In genomic region chr3:23203651-23204111, GRCh38 we compare ENCODE assay signal across 8 cellular contexts. TPM values are rescaled to one million over a fixed set of nuclear protein-coding genes. Genes with fewer than 3 reads are reported as not detected.
DNase-seq lines count a peak whose midpoint lies in the region; ATAC-seq and TF ChIP-seq lines count a peak whose summit lies in the region.

No MANE protein-coding gene starts in this region.

- intact Hi-C loops in activated B cell treated with CpG ODN at 0.5 μM for 24 hours (cut with micrococcal nuclease): loop anchor here (1.0 to 10.0 kb wide), 9 partner anchors 18 to 1301 kb away; partner anchors contain the start of genes NKIRAS1 and RPL15
- intact Hi-C loops in transverse colon (cut with DNase I; ENCODE audit: low total_unique reads): no loop called here

- H3K27ac ChIP-seq in muscle layer of duodenum (ENCODE audit: low read length) (peak overlapping the region; percentile 45), transverse colon (peak overlapping the region; percentile 75 to 81 (median 79))

- H3K36me3 ChIP-seq in muscle layer of duodenum (ENCODE audit: control insufficient read depth in 1 of 2, insufficient read depth in 2 of 2, low read length in 2 of 2) (no peaks in the 10 kb centered on the region), transverse colon (no peaks in the 10 kb centered on the region)

- H3K27ac Mint-ChIP-seq in activated B cell treated with CpG ODN at 0.5 μM for 24 hours: peak overlapping the region; percentile 91

- CTCF ChIA-PET in activated B cell treated with CpG ODN at 0.5 μM for 24 hours (lab: Charles Lee): no interaction called here

- WGBS in transverse colon (ENCODE audit: low coverage in 1 of 2), 2 donors: 1% methylated on average over 10 to 17 of the region's 17 CpGs

- peak overlapping the region; percentile 97 for H3K4me3 Mint-ChIP-seq in activated B cell treated with CpG ODN at 0.5 μM for 24 hours

- in situ Hi-C loops in transverse colon (cut with MboI; ENCODE audit: low pct_ligation_motif_present in 1 of 4, low pct_unique_long_range_greater_than_20kb in 1 of 4, low sequenced_read_pairs in 3 of 4): no loop called here

- POLR2A ChIA-PET in activated B cell treated with CpG ODN at 0.5 μM for 24 hours (lab: Charles Lee): interaction anchor here (0.8 kb wide), 1 partner anchor 21 kb away, joined by 6 read pairs; no protein-coding TSS in a partner anchor

- no peaks in the 10 kb centered on the region for H3K27me3 Mint-ChIP-seq in activated B cell treated with CpG ODN at 0.5 μM for 24 hours

- no peaks in the 10 kb centered on the region for H3K9me3 Mint-ChIP-seq in activated B cell treated with CpG ODN at 0.5 μM for 24 hours

- H3K9me3 ChIP-seq in muscle layer of duodenum (ENCODE audit: control insufficient read depth in 1 of 2, low read length in 2 of 2): no peaks in the 10 kb centered on the region
- H3K9me3 ChIP-seq in transverse colon: no peaks in the 10 kb centered on the region

- H3K4me1 Mint-ChIP-seq in activated B cell treated with CpG ODN at 0.5 μM for 24 hours: peaks cover 42% of the 10 kb centered on the region

- TF ChIP-seq POLR2A in erythroblast (IDR thresholded peaks at IDR 0.05; ENCODE audit: low read length): no peak
- TF ChIP-seq POLR2A in transverse colon (IDR thresholded peaks at IDR 0.05): no peak

- ATAC-seq in activated B cell treated with CpG ODN at 0.5 μM for 24 hours (ENCODE audit: low read depth): no peak

- peaks cover 8% of the 10 kb centered on the region for H3K36me3 Mint-ChIP-seq in activated B cell treated with CpG ODN at 0.5 μM for 24 hours (ENCODE audit: low read depth)

- TF ChIP-seq EP300 in transverse colon (IDR thresholded peaks at IDR 0.05; ENCODE audit: low read depth): no peak

- H3K27me3 ChIP-seq in muscle layer of duodenum (ENCODE audit: low read depth, low read length) (no peaks in the 10 kb centered on the region), transverse colon (peaks cover 15% of the 10 kb centered on the region)

- DNase-seq in activated gamma-delta T cell (lab: John Stamatoyannopoulos, UW): peak; percentile 3
- no peak for DNase-seq in activated gamma-delta T cell treated with Interleukin-2 at 50 U/mL for 16 hours
- peak; percentile 6 for DNase-seq in HT-29 (ENCODE audit: low spot score)
- peak; percentile 36 for DNase-seq in activated B cell treated with CpG ODN at 0.5 μM for 24 hours
- DNase-seq in erythroblast (lab: John Stamatoyannopoulos, UW): peak; percentile 20 to 36
- peak; percentile 11 for DNase-seq in transverse colon
- DNase-seq in DMS79 (lab: John Stamatoyannopoulos, UW): no peak

- peaks cover 7 to 19% of the 10 kb centered on the region in 2 donors for H3K4me1 ChIP-seq in muscle layer of duodenum (ENCODE audit: control insufficient read depth in 1 of 2, insufficient read depth in 2 of 2, low read length in 2 of 2)
- H3K4me1 ChIP-seq in transverse colon: peaks cover 0 to 17% (median 9%) of the 10 kb centered on the region in 4 donors

- TF ChIP-seq CTCF in activated B cell treated with CpG ODN at 0.5 μM for 24 hours (IDR thresholded peaks at IDR 0.05): no peak
- TF ChIP-seq CTCF in transverse colon (IDR thresholded peaks at IDR 0.05): no peak

- H3K4me3 ChIP-seq in muscle layer of duodenum (ENCODE audit: low read depth in 1 of 2, low read length in 2 of 2) (peak overlapping the region; percentile 88 to 90), transverse colon (peak overlapping the region; percentile 55 to 79 (median 72))

RNA-seq across cellular contexts. Expression of gene UBE2E2, which starts 0.6 kb away (rescaled TPM):
- total RNA-seq in HT-29 (2014; rRNA removed; shearing (Covaris generic)): 5.9 and 8.2 TPM in 2 replicates
- total RNA-seq in activated B cell treated with CpG ODN at 0.5 μM for 24 hours (47.0 and 48.5 TPM in 2 replicates), transverse colon (100 to 1,000 TPM in 1 of 4 donors, 1 to 10 TPM in 3; 5.4 to 133 (median 7.6) TPM)

Comparison
In these comparisons a context has a peak if more than half of its experiments do, and no peak if none do; other contexts are left out.
1. DNase-seq: peak in activated gamma-delta T cell (single experiment), HT-29 (single experiment), activated B cell treated with CpG ODN at 0.5 μM for 24 hours (single experiment), erythroblast (2 of 2) and transverse colon (single experiment); none in activated gamma-delta T cell treated with Interleukin-2 at 50 U/mL for 16 hours (single experiment) and DMS79 (single experiment).